ENCODE assay signal across 17 cellular contexts in the genomic region with DNA sequence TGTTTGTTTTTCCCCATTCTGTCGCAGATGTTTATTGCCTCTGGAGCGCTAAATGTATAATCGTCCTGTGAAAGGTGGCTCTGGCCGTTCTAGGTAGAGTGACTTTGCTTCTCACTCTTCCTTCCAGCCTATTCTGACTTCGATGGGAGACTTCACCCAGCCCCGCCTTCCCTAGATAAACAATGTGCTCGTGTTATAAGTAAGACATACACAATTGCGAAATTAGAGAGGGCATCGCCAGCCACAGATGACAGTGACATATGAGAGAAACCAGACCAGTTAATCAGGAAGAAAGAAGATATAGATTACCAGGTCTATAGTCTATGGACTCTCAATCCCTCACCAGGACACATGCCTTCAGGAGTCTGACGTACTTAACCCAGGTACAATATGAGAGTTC.
"Had no signal": no experiment of that assay in that cellular context is flagged by ENCODE, and none has a peak within 500 bp of the region (broad histone marks: within the 10 kb centered on the region; RNA-seq: fewer than 3 reads in every experiment).

No MANE protein-coding gene starts in this region.

- H3K9me3 ChIP-seq: upper lobe of right lung had no signal

- H3K4me3 Mint-ChIP-seq: activated CD4-positive, alpha-beta T cell treated with anti-CD3 and anti-CD28 coated beads, Interleukin-2, amount 10 ng/mL, durations not matched to agents 7 days and 5 days; activated naive CD4-positive, alpha-beta T cell treated with anti-CD3 and anti-CD28 coated beads, Interleukin-2, amount 50 U/mL, for 24 hours; dendritic cell treated with granulocyte-macrophage colony-stimulating factor and Interleukin-4, amounts not matched to agents 40 ng/mL and 50 ng/mL, for 4 days; effector memory CD8-positive, alpha-beta T cell; neural crest cell; stimulated activated naive CD8-positive, alpha-beta T cell treated with anti-CD3 and anti-CD28 coated beads, Interleukin-15, Interleukin-2, amounts not matched to agents 100 ng/mL and 50 ng/mL, for 24 hours had no signal

- H3K9me3 Mint-ChIP-seq: neural crest cell had no signal

- H3K27me3 Mint-ChIP-seq: activated CD4-positive, alpha-beta T cell treated with anti-CD3 and anti-CD28 coated beads, Interleukin-2, amount 10 ng/mL, durations not matched to agents 7 days and 5 days; activated naive CD4-positive, alpha-beta T cell treated with anti-CD3 and anti-CD28 coated beads, Interleukin-2, amount 50 U/mL, for 24 hours; dendritic cell treated with granulocyte-macrophage colony-stimulating factor and Interleukin-4, amounts not matched to agents 40 ng/mL and 50 ng/mL, for 4 days; effector memory CD8-positive, alpha-beta T cell; stimulated activated naive CD8-positive, alpha-beta T cell treated with anti-CD3 and anti-CD28 coated beads, Interleukin-15, Interleukin-2, amounts not matched to agents 100 ng/mL and 50 ng/mL, for 24 hours had no signal

- H3K36me3 ChIP-seq: brain microvascular endothelial cell, upper lobe of right lung had no signal

- H3K27ac ChIP-seq: brain microvascular endothelial cell, epithelial cell of prostate, upper lobe of right lung had no signal

- H3K4me1 ChIP-seq: upper lobe of right lung had no signal

- H3K36me3 Mint-ChIP-seq: activated naive CD4-positive, alpha-beta T cell treated with anti-CD3 and anti-CD28 coated beads, Interleukin-2, amount 50 U/mL, for 24 hours had no signal

- ATAC-seq: effector memory CD8-positive, alpha-beta T cell; upper lobe of right lung had no signal

- H3K27ac Mint-ChIP-seq: activated CD4-positive, alpha-beta T cell treated with anti-CD3 and anti-CD28 coated beads, Interleukin-2, amount 10 ng/mL, durations not matched to agents 7 days and 5 days; activated naive CD4-positive, alpha-beta T cell treated with anti-CD3 and anti-CD28 coated beads, Interleukin-2, amount 50 U/mL, for 24 hours; dendritic cell treated with granulocyte-macrophage colony-stimulating factor and Interleukin-4, amounts not matched to agents 40 ng/mL and 50 ng/mL, for 4 days; effector memory CD8-positive, alpha-beta T cell; stimulated activated naive CD8-positive, alpha-beta T cell treated with anti-CD3 and anti-CD28 coated beads, Interleukin-15, Interleukin-2, amounts not matched to agents 100 ng/mL and 50 ng/mL, for 24 hours had no signal

- DNase-seq: activated CD4-positive, alpha-beta T cell treated with anti-CD3 and anti-CD28 coated beads, Interleukin-2, amount 10 ng/mL, durations not matched to agents 7 days and 5 days; activated CD4-positive, CD25-positive, alpha-beta regulatory T cell; activated effector memory CD4-positive, alpha-beta T cell treated with Interleukin-2 at 50 U/mL for 16 hours; activated T-cell treated with anti-CD3 and anti-CD28 coated beads, Interleukin-2, amount 50 U/mL, for 1 hour; amniotic stem cell; brain microvascular endothelial cell; cerebellar nuclear complex; effector memory CD8-positive, alpha-beta T cell; hypothalamus; kidney glomerular epithelial cell; stimulated activated CD4-positive, alpha-beta T cell treated with anti-CD3 and anti-CD28 coated beads, Interleukin-4, amount 100 ng/mL, for 24 hours; upper lobe of right lung had no signal

- H3K4me1 Mint-ChIP-seq: activated CD4-positive, alpha-beta T cell treated with anti-CD3 and anti-CD28 coated beads, Interleukin-2, amount 10 ng/mL, durations not matched to agents 7 days and 5 days; activated naive CD4-positive, alpha-beta T cell treated with anti-CD3 and anti-CD28 coated beads, Interleukin-2, amount 50 U/mL, for 24 hours; neural crest cell had no signal

- H3K4me3 ChIP-seq: upper lobe of right lung had no signal

- H3K27me3 ChIP-seq: brain microvascular endothelial cell, upper lobe of right lung had no signal
